ENCODE assay signal across 8 cellular contexts in the genomic region with DNA sequence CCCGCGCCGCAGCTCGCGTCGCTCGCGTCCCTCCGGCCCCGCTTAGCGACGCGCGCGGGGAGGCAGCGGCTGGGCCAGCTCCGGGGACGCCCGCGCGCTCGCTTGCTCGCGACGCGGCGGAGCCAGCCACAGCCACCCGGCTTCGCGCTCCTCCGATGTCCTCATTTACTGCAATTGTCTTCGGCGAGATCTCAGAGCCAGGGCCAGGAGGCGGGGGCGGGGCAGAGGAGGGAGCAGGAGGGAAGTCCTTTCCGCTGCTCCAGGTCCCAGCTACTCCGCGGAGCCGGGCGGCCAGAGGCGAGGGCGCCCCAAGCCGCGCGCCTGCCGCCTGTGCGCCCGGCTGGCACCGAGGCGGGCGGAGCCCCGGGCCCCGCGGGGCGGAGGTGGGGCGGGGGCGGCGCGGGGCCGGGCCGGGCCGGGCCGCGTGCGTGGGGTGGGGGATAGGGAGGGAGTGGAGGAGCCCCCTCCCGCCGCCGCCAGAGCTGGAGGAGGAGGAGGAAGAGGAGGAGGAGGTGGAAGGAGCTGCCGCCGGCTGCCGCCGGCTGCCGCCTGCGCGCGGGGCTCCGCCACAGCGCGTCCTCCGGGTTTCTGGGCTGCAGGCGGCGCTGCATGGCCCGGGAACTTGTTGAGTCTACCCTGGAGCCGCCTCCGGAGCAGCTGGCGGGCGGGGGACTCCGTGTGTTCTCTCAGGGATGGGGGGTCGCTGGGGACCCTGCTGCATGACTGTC. TPM values are rescaled to one million over a fixed set of nuclear protein-coding genes. Genes with fewer than 3 reads are reported as not detected.
DNase-seq lines count a peak whose midpoint lies in the region; ATAC-seq, FAIRE-seq and TF ChIP-seq lines count a peak whose summit lies in the region.
"Had no signal": no experiment of that assay in that cellular context is flagged by ENCODE, and none has a peak within 500 bp of the region (broad histone marks: within the 10 kb centered on the region; RNA-seq: fewer than 3 reads in every experiment).

A gene with protein sequence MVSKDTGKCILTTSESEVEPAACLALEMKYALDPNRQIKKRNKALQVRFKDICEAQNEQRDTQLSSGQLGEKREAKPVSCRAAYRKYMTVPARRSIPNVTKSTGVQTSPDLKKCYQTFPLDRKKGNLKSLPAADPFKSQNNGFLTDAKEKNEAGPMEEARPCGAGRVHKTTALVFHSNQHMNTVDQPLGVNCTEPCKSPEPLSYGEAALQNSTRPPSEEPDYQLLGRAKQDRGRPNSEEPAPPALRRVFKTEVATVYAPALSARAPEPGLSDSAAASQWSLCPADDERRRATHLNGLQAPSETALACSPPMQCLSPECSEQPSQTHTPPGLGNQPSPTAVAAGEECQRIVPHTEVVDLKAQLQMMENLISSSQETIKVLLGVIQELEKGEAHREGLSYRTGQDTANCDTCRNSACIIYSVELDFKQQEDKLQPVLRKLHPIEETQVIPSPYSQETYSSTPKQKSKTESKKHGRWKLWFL (minus strand): TSS at position 365 of the 728 bp plus-strand sequence. CDS start 20,196 bp downstream, outside the sequence.

- TF ChIP-seq CTCF in astrocyte (IDR thresholded peaks at IDR 0.05; ENCODE audit: insufficient read depth, low read depth, low read length), result no peak
- no peak for TF ChIP-seq CTCF in spleen (IDR thresholded peaks at IDR 0.05 in 8 of 11, conservative IDR thresholded peaks at IDR 0.05 in 3 of 11)

- H2AFZ ChIP-seq in astrocyte (ENCODE audit: low read depth, low read length), result peak within 1 kb of the TSS; percentile 25

- H3K36me3 Mint-ChIP-seq in astrocyte (ENCODE audit: low read depth, unreplicated experiment), result peaks cover 5% of the 10 kb centered on the region

- H3K4me1 Mint-ChIP-seq in astrocyte (ENCODE audit: low read depth, unreplicated experiment), result peaks cover 23% of the 10 kb centered on the region

- no peak for ATAC-seq in GM18511 (IDR thresholded peaks at IDR 0.05; ENCODE audit: unreplicated experiment)

- DNase-seq in HK-2 (ENCODE audit: unreplicated experiment) (peak; percentile 42), astrocyte (ENCODE audit: low read depth) (peak; percentile 44), spleen (no peak), GDM1 (lab: John Stamatoyannopoulos, UW) (no peak)
- no peak for DNase-seq in activated CD8-positive, alpha-beta memory T cell treated with anti-CD3 and anti-CD28 coated beads, Interleukin-2, amount 50 U/mL, for 48 hours

- H3K27ac Mint-ChIP-seq in astrocyte (ENCODE audit: unreplicated experiment), result no peak within 1 kb of the TSS

- WGBS in spleen, 5 donors, result 3 to 7% (median 3%) methylated on average over 23 to 89 of the region's 89 CpGs

- H3K4me2 ChIP-seq in astrocyte (ENCODE audit: low read length), result peak within 1 kb of the TSS; percentile 88

- no peak for FAIRE-seq in astrocyte (lab: Jason Lieb, UNC)

- intact Hi-C loops in spleen (cut with DNase I; ENCODE audit: low total_unique reads), result no loop called here

- H3K27ac ChIP-seq in astrocyte (ENCODE audit: low read depth, low read length) (no peak within 1 kb of the TSS), spleen (no peak within 1 kb of the TSS)

- peak within 1 kb of the TSS; percentile 57 for H3K4me3 ChIP-seq in astrocyte (ENCODE audit: insufficient read depth, low read depth, low read length)
- H3K4me3 ChIP-seq in iPS-15b (ENCODE audit: low read depth, low read length), result peak within 1 kb of the TSS; percentile 52
- peak within 1 kb of the TSS in 7 of 8 donors; percentile 20 to 61 (median 36) for H3K4me3 ChIP-seq in spleen

- no peaks in the 10 kb centered on the region for H3K9me3 Mint-ChIP-seq in astrocyte (ENCODE audit: unreplicated experiment)

- H3K27me3 Mint-ChIP-seq in astrocyte (ENCODE audit: low read depth, unreplicated experiment), result peaks cover 17% of the 10 kb centered on the region

- H3K27me3 ChIP-seq in astrocyte (ENCODE audit: insufficient read depth, low read length), result no peaks in the 10 kb centered on the region
- peaks cover 33% of the 10 kb centered on the region for H3K27me3 ChIP-seq in iPS-15b (ENCODE audit: control insufficient read depth, insufficient read depth, low read length)
- H3K27me3 ChIP-seq in spleen (replicated peaks in 1 of 7), result peaks cover 0 to 57% (median 17%) of the 10 kb centered on the region in 7 donors

- H3K9me3 ChIP-seq in astrocyte (ENCODE audit: insufficient read depth, low read depth, low read length) (no peaks in the 10 kb centered on the region), iPS-15b (ENCODE audit: control insufficient read depth, insufficient read depth, low read length) (no peaks in the 10 kb centered on the region), spleen (no peaks in the 10 kb centered on the region)

- H3K4me3 Mint-ChIP-seq in astrocyte (ENCODE audit: unreplicated experiment), result peak within 1 kb of the TSS; percentile 87

- H3K36me3 ChIP-seq in astrocyte (ENCODE audit: insufficient read depth, low read length) (no peaks in the 10 kb centered on the region), iPS-15b (ENCODE audit: control insufficient read depth, insufficient read depth, low read length) (no peaks in the 10 kb centered on the region), spleen (no peaks in the 10 kb centered on the region)

- peaks cover 65% of the 10 kb centered on the region for H4K20me1 ChIP-seq in astrocyte (ENCODE audit: insufficient read depth, low read length)

- H3K9ac ChIP-seq in astrocyte (ENCODE audit: low read length) (peak within 1 kb of the TSS; percentile 52), iPS-15b (ENCODE audit: low read depth, low read length) (peak within 1 kb of the TSS; percentile 37)

- no peaks in the 10 kb centered on the region for H3K79me2 ChIP-seq in astrocyte (ENCODE audit: insufficient read depth, low read length)

- TF ChIP-seq POLR2A in spleen (IDR thresholded peaks at IDR 0.05), result no peak

- peaks cover 16% of the 10 kb centered on the region for H3K4me1 ChIP-seq in astrocyte (ENCODE audit: insufficient read depth, low read length)
- H3K4me1 ChIP-seq in iPS-15b (ENCODE audit: control insufficient read depth, insufficient read depth, low read length), result peaks cover 2% of the 10 kb centered on the region
- peaks cover 0 to 27% (median 14%) of the 10 kb centered on the region in 6 donors for H3K4me1 ChIP-seq in spleen

RNA-seq across cellular contexts. Expression of the gene that starts here (rescaled TPM):
- total RNA-seq in astrocyte (0.31 and 0.41 TPM in 2 replicates), spleen (1 to 10 TPM in 1 of 7 donors, under 1 TPM in 5, not detected in 1; 0.09 to 3.0 (median 0.22) TPM)
- polyA plus RNA-seq in spleen, result under 1 TPM; 0.15 to 0.32 (median 0.21) TPM
- total RNA-seq: pulmonary artery endothelial cell had no signal

Comparison
In these comparisons a context has a peak if more than half of its experiments do, and no peak if none do; other contexts are left out.
1. Peak in DNase-seq, H3K4me3 ChIP-seq, H3K9ac ChIP-seq and H3K4me2 ChIP-seq in astrocyte; RNA of the gene not detected or under 1 TPM.